Comparison of ENCODE assay signal across 11 cellular contexts in genomic region chr1:234848972-234849641, GRCh38.
DNase-seq lines count a peak whose midpoint lies in the region; ATAC-seq, FAIRE-seq and TF ChIP-seq lines count a peak whose summit lies in the region.
"Had no signal": no experiment of that assay in that cellular context is flagged by ENCODE, and none has a peak within 500 bp of the region (broad histone marks: within the 10 kb centered on the region; RNA-seq: fewer than 3 reads in every experiment).

No MANE protein-coding gene starts in this region.

- H3K9me1 ChIP-seq in K562 (ENCODE audit: control insufficient read depth, insufficient read depth, low read length) = no peaks in the 10 kb centered on the region

- no peaks in the 10 kb centered on the region for H3K36me3 ChIP-seq in K562 (ENCODE audit: control insufficient read depth, insufficient read depth, low read length)
- no peaks in the 10 kb centered on the region for H3K36me3 ChIP-seq in mesenchymal stem cell (ENCODE audit: control insufficient read depth in 1 of 2, insufficient read depth in 2 of 2, low read depth in 1 of 2, low read length in 2 of 2)
- no peaks in the 10 kb centered on the region for H3K36me3 ChIP-seq in tibial nerve

- no peak overlapping the region for H3K4me3 ChIP-seq in K562
- H3K4me3 ChIP-seq in mesenchymal stem cell (ENCODE audit: insufficient read depth in 1 of 2, low read depth in 1 of 2, low read length in 2 of 2) = no peak overlapping the region
- no peak overlapping the region for H3K4me3 ChIP-seq in tibial nerve
- H3K4me3 ChIP-seq: GM12878 had no signal

- CTCF ChIA-PET in K562 (lab: Yijun Ruan, JAX; ENCODE audit: low intra/inter-chr PET ratio) = no interaction called here

- H3K27me3 Mint-ChIP-seq in CD14-positive monocyte (ENCODE audit: low read depth in 3 of 3) = peaks cover 0 to 2% (median 1%) of the 10 kb centered on the region in 3 donors
- H3K27me3 Mint-ChIP-seq: activated naive CD8-positive, alpha-beta T cell had no signal

- H3K4me3 Mint-ChIP-seq in CD14-positive monocyte = peak overlapping the region in 1 of 2 donors; percentile 72
- H3K4me3 Mint-ChIP-seq: activated naive CD8-positive, alpha-beta T cell; immature natural killer cell had no signal

- H3K4me1 Mint-ChIP-seq in CD14-positive monocyte = peaks cover 95% of the 10 kb centered on the region

- TF ChIP-seq CTCF in CD14-positive monocyte (IDR thresholded peaks at IDR 0.05) = no peak
- peak in 2 of 3 experiments; percentile 17 to 33; a peak in 1 of 6 replicates for TF ChIP-seq CTCF in K562 (IDR thresholded peaks at IDR 0.05 in 2 of 3, conservative IDR thresholded peaks at IDR 0.05 in 1 of 3; ENCODE audit: insufficient read depth in 2 of 3, low read depth in 1 of 3, low read length in 3 of 3)
- TF ChIP-seq CTCF in tibial nerve (IDR thresholded peaks at IDR 0.05) = no peak

- H2BK120ac ChIP-seq in mesenchymal stem cell (ENCODE audit: low read depth, low read length) = no peak overlapping the region

- H2BK5ac ChIP-seq in mesenchymal stem cell (ENCODE audit: low read depth, low read length, poor library complexity, severe bottlenecking) = no peak overlapping the region

- H3K27me3 ChIP-seq in K562 (ENCODE audit: control insufficient read depth in 2 of 2, insufficient read depth in 2 of 2, low read length in 2 of 2) (no peaks in the 10 kb centered on the region), mesenchymal stem cell (ENCODE audit: control insufficient read depth in 1 of 2, insufficient read depth in 1 of 2, low read length in 2 of 2) (no peaks in the 10 kb centered on the region), tibial nerve (no peaks in the 10 kb centered on the region)

- no peak overlapping the region for H3K18ac ChIP-seq in mesenchymal stem cell (ENCODE audit: low read depth in 1 of 2, low read length in 2 of 2)

- DNase-seq in CD14-positive monocyte (ENCODE audit: low spot score) (peak; percentile 73), M059J (ENCODE audit: low read depth) (peak; percentile 99), K562 (ENCODE audit: extremely low read depth in 1 of 4, low spot score in 3 of 4) (no peak), mesenchymal stem cell (peak; percentile 29), tibial nerve (ENCODE audit: low spot score in 2 of 2) (no peak)
- no peak for DNase-seq in activated CD4-positive, CD25-positive, alpha-beta regulatory T cell treated with anti-CD3 and anti-CD28 coated beads, Interleukin-2, amount 50 U/mL, for 72 hours
- no peak for DNase-seq in stimulated activated naive CD4-positive, alpha-beta T cell treated with Interleukin-2 at 50 U/mL for 16 hours (lab: John Stamatoyannopoulos, UW)
- DNase-seq in activated effector memory CD4-positive, alpha-beta T cell treated with Interleukin-2 at 50 U/mL for 16 hours = no peak
- DNase-seq: immature natural killer cell had no signal

- H2AK5ac ChIP-seq in mesenchymal stem cell (ENCODE audit: low read length, severe bottlenecking) = peak overlapping the region; percentile 45

- no peaks in the 10 kb centered on the region for H3K9me3 Mint-ChIP-seq in CD14-positive monocyte
- H3K9me3 Mint-ChIP-seq: immature natural killer cell had no signal

- H3K27ac ChIP-seq in K562 (ENCODE audit: extremely low read depth, low read depth, low read length) (peak overlapping the region; percentile 6; the same call in 1 of the 3 replicates), mesenchymal stem cell (ENCODE audit: low read length, poor library complexity, severe bottlenecking) (no peak overlapping the region), tibial nerve (no peak overlapping the region)

- H3K9ac ChIP-seq in K562 (ENCODE audit: insufficient read depth in 1 of 2, low read depth in 2 of 2, low read length in 2 of 2) (no peak overlapping the region), mesenchymal stem cell (ENCODE audit: low read length) (no peak overlapping the region)

- in situ Hi-C loops in K562 (cut with MboI) = no loop called here

- no peak overlapping the region for H2BK12ac ChIP-seq in mesenchymal stem cell (ENCODE audit: low read length in 2 of 2)

- no peaks in the 10 kb centered on the region for H4K20me1 ChIP-seq in K562 (replicated peaks; ENCODE audit: control insufficient read depth, insufficient read depth, low read length)

- H2BK15ac ChIP-seq in mesenchymal stem cell (ENCODE audit: low read depth, poor library complexity, severe bottlenecking) = no peak overlapping the region

- no peak for TF ChIP-seq POLR2A in K562 (conservative IDR thresholded peaks at IDR 0.05)
- no peak for TF ChIP-seq POLR2A in tibial nerve (IDR thresholded peaks at IDR 0.05)

- H4K91ac ChIP-seq in mesenchymal stem cell (ENCODE audit: low read length) = no peak overlapping the region

- FAIRE-seq in K562 (lab: Jason Lieb, UNC) = peak; percentile 29
- FAIRE-seq: GM12878 had no signal

- H3K14ac ChIP-seq in mesenchymal stem cell (ENCODE audit: low read length in 2 of 2) = no peak overlapping the region

- peak; percentile 20 to 29; a peak in 2 of 4 replicates for TF ChIP-seq RAD21 in K562 (CRISPR knock-in tag; conservative IDR thresholded peaks at IDR 0.05 in 1 of 2, IDR thresholded peaks at IDR 0.05 in 1 of 2)

- BruUV-seq in K562 (replicated peaks; lab: Mats Ljungman, UMichigan) = no TSS peak

- no peaks in the 10 kb centered on the region for H3K36me3 Mint-ChIP-seq in CD14-positive monocyte
- H3K36me3 Mint-ChIP-seq: activated naive CD8-positive, alpha-beta T cell; immature natural killer cell had no signal

- POLR2A ChIA-PET in K562 (lab: Yijun Ruan, JAX) = interaction anchor here (0.8 kb wide), 1 partner anchor 201 kb away, joined by 3 read pairs; no protein-coding TSS in a partner anchor

- H3K4me1 ChIP-seq in K562 (replicated peaks in 1 of 2; ENCODE audit: control insufficient read depth in 2 of 2, insufficient read depth in 2 of 2, low read length in 2 of 2) (peaks cover 12 to 47% of the 10 kb centered on the region in 2 experiments; a peak in 4 of 5 replicates), mesenchymal stem cell (ENCODE audit: control insufficient read depth, insufficient read depth, low read depth, low read length) (peaks cover 11% of the 10 kb centered on the region), tibial nerve (peaks cover 0 to 12% (median 6%) of the 10 kb centered on the region in 4 donors)

- H3K4ac ChIP-seq in mesenchymal stem cell (ENCODE audit: low read depth in 1 of 2, low read length in 2 of 2) = no peak overlapping the region

- WGBS in K562 (ENCODE audit: insufficient coverage, low coverage, missing lambda C conversion rate) = 13% methylated on average over 6 of the region's 6 CpGs
- 87% methylated on average over 4 of the region's 6 CpGs for WGBS in mesenchymal stem cell
- 76 to 79% methylated on average over 6 of the region's 6 CpGs for WGBS in tibial nerve, 2 donors

- TF ChIP-seq EP300 in K562 (IDR thresholded peaks at IDR 0.05; ENCODE audit: low read length) = no peak
- TF ChIP-seq EP300 in tibial nerve (IDR thresholded peaks at IDR 0.05) = peak in 1 of 2 donors; percentile 57

- peak overlapping the region; percentile 27 for H4K8ac ChIP-seq in mesenchymal stem cell (ENCODE audit: low read length)

- 0 out of 2 replicates have a peak overlapping the region, but pooled peaks have one; percentile 4 for H3K4me2 ChIP-seq in K562 (ENCODE audit: insufficient read depth, low read length)
- no peak overlapping the region for H3K4me2 ChIP-seq in mesenchymal stem cell (ENCODE audit: low read length, poor library complexity, severe bottlenecking)

- H3K79me2 ChIP-seq in K562 (ENCODE audit: control insufficient read depth, insufficient read depth, low read length) = no peaks in the 10 kb centered on the region

- ATAC-seq in K562 = peak; percentile 50; the same call in 1 of the 3 replicates
- ATAC-seq: GM12878 had no signal

- intact Hi-C loops in CD14-positive monocyte (cut with micrococcal nuclease) (loop anchor here in 1 of 2 donors (10.0 kb wide), 1 partner anchor 354 kb away; no protein-coding TSS in a partner anchor), K562 (cut with micrococcal nuclease) (no loop called here)

- no peaks in the 10 kb centered on the region for H3K79me1 ChIP-seq in mesenchymal stem cell (replicated peaks; ENCODE audit: low read length, poor library complexity, severe bottlenecking)

- H3K9me3 ChIP-seq in K562 (replicated peaks; ENCODE audit: control insufficient read depth, insufficient read depth, low read depth, low read length) (no peaks in the 10 kb centered on the region), mesenchymal stem cell (ENCODE audit: control insufficient read depth, low read length) (no peaks in the 10 kb centered on the region), tibial nerve (no peaks in the 10 kb centered on the region)

- H2AFZ ChIP-seq in K562 (ENCODE audit: low read depth, low read length) (peak overlapping the region; percentile 79), mesenchymal stem cell (ENCODE audit: low read depth, low read length) (no peak overlapping the region)

- H3K23ac ChIP-seq in mesenchymal stem cell (ENCODE audit: low read length in 2 of 2) = no peak overlapping the region

- peak overlapping the region; percentile 96 to 100 (median 98) for H3K27ac Mint-ChIP-seq in CD14-positive monocyte
- H3K27ac Mint-ChIP-seq: activated naive CD8-positive, alpha-beta T cell had no signal

TF ChIP-seq in K562, 482 proteins besides CTCF, POLR2A, EP300 and RAD21 (continues in another document):
- TF ChIP-seq ARNT (IDR thresholded peaks at IDR 0.05) (no peak), NR1H2 (CRISPR knock-in tag; IDR thresholded peaks at IDR 0.05) (no peak), HNRNPLL (IDR thresholded peaks at IDR 0.05; ENCODE audit: low read depth, low read length, poor library complexity, severe bottlenecking) (no peak), PRPF4 (IDR thresholded peaks at IDR 0.05; ENCODE audit: insufficient read depth, low read depth, low read length, poor library complexity, severe bottlenecking) (no peak), TRIM24 (IDR thresholded peaks at IDR 0.05) (no peak), RHOXF2B (CRISPR knock-in tag; conservative IDR thresholded peaks at IDR 0.05) (no peak), BRD9 (IDR thresholded peaks at IDR 0.05; ENCODE audit: low read depth, partially characterized antibody) (no peak), MXD1 (CRISPR knock-in tag; IDR thresholded peaks at IDR 0.05; ENCODE audit: borderline replicate concordance, poor library complexity, severe bottlenecking) (no peak), KAT7 (CRISPR knock-in tag; IDR thresholded peaks at IDR 0.05; ENCODE audit: borderline replicate concordance) (no peak)

Comparison
In these comparisons a context has a peak if more than half of its experiments do, and no peak if none do; other contexts are left out.
1. DNase-seq: peak in CD14-positive monocyte (single experiment), M059J (single experiment) and mesenchymal stem cell (single experiment); none in K562 (0 of 4), activated CD4-positive, CD25-positive, alpha-beta regulatory T cell treated with anti-CD3 and anti-CD28 coated beads, Interleukin-2, amount 50 U/mL, for 72 hours (single experiment), tibial nerve (0 of 2), stimulated activated naive CD4-positive, alpha-beta T cell treated with Interleukin-2 at 50 U/mL for 16 hours (single experiment) and activated effector memory CD4-positive, alpha-beta T cell treated with Interleukin-2 at 50 U/mL for 16 hours (single experiment).
2. CTCF ChIP-seq: peak in K562 (2 of 3); none in CD14-positive monocyte (single experiment) and tibial nerve (0 of 5).